Comparison of ENCODE assay signal across 9 cellular contexts in the genomic region with DNA sequence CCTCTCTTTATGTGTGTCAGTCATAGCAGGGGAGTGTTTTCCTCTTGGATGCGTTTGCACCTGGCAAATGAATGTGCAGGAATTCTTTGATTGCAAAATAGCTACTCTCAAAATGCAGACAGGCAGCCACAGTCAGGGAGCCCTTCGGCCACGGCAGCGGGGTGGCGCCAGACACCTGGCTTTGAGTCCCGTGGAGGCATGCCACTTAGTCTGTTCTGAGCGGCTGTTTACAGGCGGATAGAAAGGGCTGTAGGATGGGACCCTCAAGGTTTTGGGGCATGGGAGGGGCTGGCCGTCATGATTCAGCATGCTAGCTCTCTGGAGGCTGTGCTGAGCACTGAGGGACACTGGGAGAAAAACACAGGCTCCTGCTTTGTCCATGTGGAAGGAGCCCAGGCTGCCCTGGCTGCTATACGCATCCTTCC.
DNase-seq lines count a peak whose midpoint lies in the region; ATAC-seq and TF ChIP-seq lines count a peak whose summit lies in the region.
"Had no signal": no experiment of that assay in that cellular context is flagged by ENCODE, and none has a peak within 500 bp of the region (broad histone marks: within the 10 kb centered on the region; RNA-seq: fewer than 3 reads in every experiment).

No MANE protein-coding gene starts in this region.

- no peak overlapping the region for H3K4me3 ChIP-seq in GM12864 (ENCODE audit: low read depth, low read length)

- H3K4me1 Mint-ChIP-seq in activated naive CD4-positive, alpha-beta T cell treated with anti-CD3 and anti-CD28 coated beads, Interleukin-2, amount 10 ng/mL, durations not matched to agents 7 days and 5 days, result peaks cover 18% of the 10 kb centered on the region

- TF ChIP-seq CTCF in 22Rv1 (IDR thresholded peaks at IDR 0.05) (peak; percentile 42), GM12864 (IDR thresholded peaks at IDR 0.05; ENCODE audit: low read depth, low read length, missing control alignments) (peak; percentile 39), omental fat pad (IDR thresholded peaks at IDR 0.05) (no peak)

- no peak overlapping the region for H3K27ac ChIP-seq in 22Rv1

- no peaks in the 10 kb centered on the region for H3K9me3 Mint-ChIP-seq in activated naive CD4-positive, alpha-beta T cell treated with anti-CD3 and anti-CD28 coated beads, Interleukin-2, amount 10 ng/mL, durations not matched to agents 7 days and 5 days
- H3K9me3 Mint-ChIP-seq: central memory CD8-positive, alpha-beta T cell had no signal

- H3K27me3 Mint-ChIP-seq in activated naive CD4-positive, alpha-beta T cell treated with anti-CD3 and anti-CD28 coated beads, Interleukin-2, amount 10 ng/mL, durations not matched to agents 7 days and 5 days, result no peaks in the 10 kb centered on the region
- H3K27me3 Mint-ChIP-seq: central memory CD8-positive, alpha-beta T cell had no signal

- CTCF ChIA-PET in activated naive CD4-positive, alpha-beta T cell treated with anti-CD3 and anti-CD28 coated beads, Interleukin-2, amount 10 ng/mL, durations not matched to agents 7 days and 5 days (lab: Charles Lee), result interaction anchor here (0.8 to 6.5 kb wide), 8 partner anchors 53 to 224 kb away, joined by 3 to 56 read pairs (median 4); no protein-coding TSS in a partner anchor

- DNase-seq in GM12864 (ENCODE audit: low read depth) (no peak), NCI-H2227 treated with DMSO at 0.1 percent for 48 hours (lab: John Stamatoyannopoulos, UW) (peak; percentile 65), germinal center (ENCODE audit: low spot score) (peak; percentile 14), omental fat pad (ENCODE audit: low spot score) (no peak)
- peak; percentile 57 for DNase-seq in activated naive CD4-positive, alpha-beta T cell treated with anti-CD3 and anti-CD28 coated beads, Interleukin-2, amount 10 ng/mL, durations not matched to agents 7 days and 5 days

- H3K27ac Mint-ChIP-seq in activated naive CD4-positive, alpha-beta T cell treated with anti-CD3 and anti-CD28 coated beads, Interleukin-2, amount 10 ng/mL, durations not matched to agents 7 days and 5 days, result no peak overlapping the region

- ATAC-seq in omental fat pad (ENCODE audit: low FRiP score) (peak; percentile 66), GM18502 (IDR thresholded peaks at IDR 0.05; ENCODE audit: poor library complexity, unreplicated experiment) (no peak), GM19467 (IDR thresholded peaks at IDR 0.05; ENCODE audit: unreplicated experiment) (no peak)

- H3K36me3 Mint-ChIP-seq in activated naive CD4-positive, alpha-beta T cell treated with anti-CD3 and anti-CD28 coated beads, Interleukin-2, amount 10 ng/mL, durations not matched to agents 7 days and 5 days, result no peaks in the 10 kb centered on the region

- no peak overlapping the region for H3K4me3 Mint-ChIP-seq in activated naive CD4-positive, alpha-beta T cell treated with anti-CD3 and anti-CD28 coated beads, Interleukin-2, amount 10 ng/mL, durations not matched to agents 7 days and 5 days
- H3K4me3 Mint-ChIP-seq: central memory CD8-positive, alpha-beta T cell had no signal

Comparison
In these comparisons a context has a peak if more than half of its experiments do, and no peak if none do; other contexts are left out.
1. CTCF ChIP-seq: peak in 22Rv1 (single experiment) and GM12864 (single experiment); none in omental fat pad (0 of 3).
2. DNase-seq: peak in NCI-H2227 treated with DMSO at 0.1 percent for 48 hours (single experiment), activated naive CD4-positive, alpha-beta T cell treated with anti-CD3 and anti-CD28 coated beads, Interleukin-2, amount 10 ng/mL, durations not matched to agents 7 days and 5 days (single experiment) and germinal center (single experiment); none in GM12864 (single experiment) and omental fat pad (single experiment).